1 cellular context compared by ENCODE assay signal in the genomic region with DNA sequence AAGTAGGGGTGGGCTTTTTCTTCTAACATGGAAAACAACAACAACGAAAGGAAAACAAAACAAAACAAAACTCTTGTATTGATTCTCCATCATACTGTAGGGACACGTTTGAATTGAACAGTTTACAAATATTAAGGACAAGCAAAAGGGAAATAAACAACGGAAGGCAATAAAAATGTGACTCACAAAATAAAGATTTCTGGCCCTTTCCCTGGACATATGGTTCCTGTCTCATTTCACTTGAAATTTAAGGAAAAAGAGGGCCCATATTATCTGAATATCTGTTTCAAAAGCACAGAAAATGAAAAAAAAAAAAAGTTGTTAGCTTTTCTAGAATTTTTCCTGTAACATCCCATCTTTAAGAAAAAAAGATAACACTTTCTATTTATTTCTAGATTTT.
TF ChIP-seq lines count a peak whose summit lies in the region.

No MANE protein-coding gene starts in this region.

TF ChIP-seq in K562, 482 proteins besides CTCF, POLR2A, EP300 and RAD21 (continued from another document):
- TF ChIP-seq ZKSCAN8 (CRISPR knock-in tag; IDR thresholded peaks at IDR 0.05) (no peak), YBX1 (IDR thresholded peaks at IDR 0.05) (no peak), ZNF318 (IDR thresholded peaks at IDR 0.05; ENCODE audit: borderline replicate concordance in 1 of 2, low read depth in 1 of 2) (no peak), EZH2 (IDR thresholded peaks at IDR 0.05; ENCODE audit: borderline replicate concordance, low read depth, low read length) (no peak), ZNF583 (CRISPR knock-in tag; IDR thresholded peaks at IDR 0.05) (no peak), SPI1 (IDR thresholded peaks at IDR 0.05; ENCODE audit: borderline replicate concordance, low read depth, low read length) (no peak), ZNF311 (CRISPR knock-in tag; IDR thresholded peaks at IDR 0.05) (no peak), CHD1 (IDR thresholded peaks at IDR 0.05; ENCODE audit: low read length) (no peak), CCNT2 (IDR thresholded peaks at IDR 0.05; ENCODE audit: borderline replicate concordance, extremely low read depth, insufficient read length, low read depth, low read length) (no peak), PTRF (tag; IDR thresholded peaks at IDR 0.05) (no peak), YY1 (IDR thresholded peaks at IDR 0.05; ENCODE audit: borderline replicate concordance in 1 of 3, control insufficient read depth in 1 of 3, extremely low read depth in 1 of 3, insufficient read depth in 3 of 3, insufficient read length in 1 of 3, insufficient replicate concordance in 2 of 3, low read depth in 1 of 3, low read length in 2 of 3) (no peak), HMGN3 (IDR thresholded peaks at IDR 0.05; ENCODE audit: borderline replicate concordance, extremely low read depth, insufficient read length, low read depth, low read length) (no peak), SMAD3 (CRISPR knock-in tag; conservative IDR thresholded peaks at IDR 0.05) (no peak), GABPA (tag; conservative IDR thresholded peaks at IDR 0.05; ENCODE audit: low read depth) (no peak), HDAC8 (tag; IDR thresholded peaks at IDR 0.05) (no peak), ATF1 (CRISPR knock-in tag; IDR thresholded peaks at IDR 0.05) (no peak), ATF1 (tag; IDR thresholded peaks at IDR 0.05) (no peak), SNRNP70 (optimal IDR thresholded peaks at IDR 0.05; ENCODE audit: low read depth, low read length) (no peak), RBM34 (IDR thresholded peaks at IDR 0.05; ENCODE audit: borderline replicate concordance, insufficient read depth, low read length) (no peak)
